In the genomic region with DNA sequence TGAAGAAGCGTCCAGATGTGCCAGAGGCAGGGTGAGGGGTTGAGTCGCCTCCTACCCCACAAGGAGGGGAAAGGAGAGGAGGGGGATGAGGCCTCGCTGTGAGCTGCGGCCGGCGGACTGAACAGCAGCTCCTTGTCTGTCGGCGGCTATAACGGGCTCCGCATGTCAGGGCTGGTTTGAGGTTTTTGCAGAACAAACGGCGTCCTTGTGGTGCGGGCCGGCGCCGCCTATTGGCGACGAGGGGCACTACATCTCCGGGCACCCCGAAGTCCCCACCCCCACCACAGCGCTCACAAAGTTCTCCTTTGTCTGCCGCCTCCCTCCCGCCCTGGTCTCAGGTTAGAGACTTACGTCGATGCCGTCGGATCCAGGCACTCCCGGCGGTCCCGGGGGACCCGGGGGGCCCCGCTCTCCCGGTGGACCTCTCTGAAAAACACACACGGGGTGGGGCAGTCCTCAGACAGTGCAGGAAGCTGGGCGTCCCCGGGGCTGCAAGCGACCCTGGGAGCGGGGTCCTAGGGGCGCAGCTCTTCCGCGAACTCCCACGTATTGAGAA, we compare ENCODE assay signal across 8 cellular contexts. TPM values are rescaled to one million over a fixed set of nuclear protein-coding genes. Genes with fewer than 3 reads are reported as not detected.
DNase-seq lines count a peak whose midpoint lies in the region; ATAC-seq, FAIRE-seq and TF ChIP-seq lines count a peak whose summit lies in the region.

No MANE protein-coding gene starts in this region.

- H3K27me3 ChIP-seq in bronchial epithelial cell (ENCODE audit: control insufficient read depth, insufficient read depth, low read length): peaks cover 22% of the 10 kb centered on the region

- H3K4me3 Mint-ChIP-seq in activated B cell treated with CpG ODN at 0.5 μM for 24 hours (peak overlapping the region; percentile 85), immature natural killer cell (peak overlapping the region; percentile 79 to 94 (median 90))

- H3K9me3 ChIP-seq in HEK293 (ENCODE audit: control insufficient read depth, insufficient read depth, low read depth, low read length): no peaks in the 10 kb centered on the region

- DNase-seq in DMS53 (lab: John Stamatoyannopoulos, UW) (peak; percentile 93), NCI-H2107 (lab: John Stamatoyannopoulos, UW) (peak; percentile 47), activated B cell treated with CpG ODN at 0.5 μM for 24 hours (peak; percentile 84), bronchial epithelial cell (ENCODE audit: low read depth) (peak; percentile 71), immature natural killer cell (peak; percentile 72 to 83 (median 82))

- H3K36me3 ChIP-seq in HEK293 (ENCODE audit: control insufficient read depth in 2 of 2, insufficient read depth in 1 of 2, low read length in 2 of 2) (no peaks in the 10 kb centered on the region), bronchial epithelial cell (ENCODE audit: control insufficient read depth, insufficient read depth, low read length) (no peaks in the 10 kb centered on the region)

- POLR2A ChIA-PET in HEK293 (lab: Yijun Ruan, JAX): interaction anchor here (0.6 to 0.9 kb wide), 2 partner anchors 53 to 153 kb away, joined by 3 to 4 read pairs; no protein-coding TSS in a partner anchor
- POLR2A ChIA-PET in activated B cell treated with CpG ODN at 0.5 μM for 24 hours (lab: Charles Lee): interaction anchor here (0.7 to 5.9 kb wide), 23 partner anchors 10 to 171 kb away, joined by 3 to 51 read pairs (median 5); a partner anchor contains a TSS

- H3K27ac ChIP-seq in HEK293 (ENCODE audit: extremely low read depth, low read depth, low read length) (no peak overlapping the region), skin epidermis (peak overlapping the region in 10 of 21 experiments; percentile 16 to 64 (median 39))

- peaks cover 7% of the 10 kb centered on the region for H3K27me3 Mint-ChIP-seq in activated B cell treated with CpG ODN at 0.5 μM for 24 hours
- peaks cover 7 to 22% (median 14%) of the 10 kb centered on the region in 3 donors for H3K27me3 Mint-ChIP-seq in immature natural killer cell (ENCODE audit: low read depth in 3 of 3)

- H3K4me1 ChIP-seq in HEK293 (ENCODE audit: control insufficient read depth, insufficient read depth, low read length): no peaks in the 10 kb centered on the region; the same call in 1 of the 2 replicates

- no peak for FAIRE-seq in bronchial epithelial cell (lab: Jason Lieb, UNC)

- peaks cover 53% of the 10 kb centered on the region for H3K4me1 Mint-ChIP-seq in activated B cell treated with CpG ODN at 0.5 μM for 24 hours
- peaks cover 18% of the 10 kb centered on the region in 2 donors for H3K4me1 Mint-ChIP-seq in immature natural killer cell

- ATAC-seq in activated B cell treated with CpG ODN at 0.5 μM for 24 hours (ENCODE audit: low read depth) (peak; percentile 61), GM19324 (IDR thresholded peaks at IDR 0.05; ENCODE audit: low FRiP score, unreplicated experiment) (no peak)

- H3K27ac Mint-ChIP-seq in activated B cell treated with CpG ODN at 0.5 μM for 24 hours: peak overlapping the region; percentile 51
- peak overlapping the region in 2 of 6 donors; percentile 22 to 57 for H3K27ac Mint-ChIP-seq in immature natural killer cell

- H3K9me3 Mint-ChIP-seq in activated B cell treated with CpG ODN at 0.5 μM for 24 hours (no peaks in the 10 kb centered on the region), immature natural killer cell (no peaks in the 10 kb centered on the region)

- no peak overlapping the region for H3K4me3 ChIP-seq in HEK293 (ENCODE audit: low read depth, low read length)
- peak overlapping the region; percentile 17 for H3K4me3 ChIP-seq in bronchial epithelial cell (ENCODE audit: low read depth, low read length)
- peak overlapping the region; percentile 24 to 45 (median 37) for H3K4me3 ChIP-seq in skin epidermis

- peak; percentile 58; the same call in 1 of the 2 replicates for TF ChIP-seq CTCF in HEK293 (tag by site-specific recombination; IDR thresholded peaks at IDR 0.05)
- TF ChIP-seq CTCF in activated B cell treated with CpG ODN at 0.5 μM for 24 hours (IDR thresholded peaks at IDR 0.05): no peak
- peak; percentile 97 for TF ChIP-seq CTCF in bronchial epithelial cell (IDR thresholded peaks at IDR 0.05; ENCODE audit: insufficient read depth, low read length, severe bottlenecking)

- CTCF ChIA-PET in HEK293 (lab: Yijun Ruan, JAX) (interaction anchor here (0.5 to 3.6 kb wide), 20 partner anchors 9 to 388 kb away, joined by 3 to 21 read pairs (median 4); no protein-coding TSS in a partner anchor), activated B cell treated with CpG ODN at 0.5 μM for 24 hours (lab: Charles Lee) (interaction anchor here (0.7 to 5.7 kb wide), 25 partner anchors 9 to 171 kb away, joined by 3 to 67 read pairs (median 5); no protein-coding TSS in a partner anchor)

- H3K36me3 Mint-ChIP-seq in activated B cell treated with CpG ODN at 0.5 μM for 24 hours (ENCODE audit: low read depth): no peaks in the 10 kb centered on the region
- no peaks in the 10 kb centered on the region for H3K36me3 Mint-ChIP-seq in immature natural killer cell

- intact Hi-C loops in activated B cell treated with CpG ODN at 0.5 μM for 24 hours (cut with micrococcal nuclease): loop anchor here (1.0 to 10.0 kb wide), 8 partner anchors 23 to 379 kb away; a partner anchor contains a TSS

TF ChIP-seq in HEK293, 187 proteins besides CTCF, POLR2A, EP300 and RAD21 (continues in another document):
- TF ChIP-seq, protein P1, sequence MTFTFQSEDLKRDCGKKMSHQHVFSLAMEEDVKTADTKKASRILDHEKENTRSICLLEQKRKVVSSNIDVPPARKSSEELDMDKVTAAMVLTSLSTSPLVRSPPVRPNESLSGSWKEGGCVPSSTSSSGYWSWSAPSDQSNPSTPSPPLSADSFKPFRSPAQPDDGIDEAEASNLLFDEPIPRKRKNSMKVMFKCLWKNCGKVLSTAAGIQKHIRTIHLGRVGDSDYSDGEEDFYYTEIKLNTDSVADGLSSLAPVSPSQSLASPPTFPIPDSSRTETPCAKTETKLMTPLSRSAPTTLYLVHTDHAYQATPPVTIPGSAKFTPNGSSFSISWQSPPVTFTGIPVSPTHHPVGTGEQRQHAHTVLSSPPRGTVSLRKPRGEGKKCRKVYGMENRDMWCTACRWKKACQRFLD (tag by site-specific recombination; IDR thresholded peaks at IDR 0.05): no peak
- TF ChIP-seq ZBTB17 (tag by site-specific recombination; IDR thresholded peaks at IDR 0.05) (peak; percentile 36; the same call in 1 of the 2 replicates), KLF9 (tag by site-specific recombination; IDR thresholded peaks at IDR 0.05; ENCODE audit: low read depth) (no peak), GLI4 (tag by site-specific recombination; IDR thresholded peaks at IDR 0.05) (no peak), ZNF2 (tag by site-specific recombination; IDR thresholded peaks at IDR 0.05) (peak; percentile 36; the same call in 1 of the 2 replicates), ZNF274 (IDR thresholded peaks at IDR 0.05; ENCODE audit: low read length) (no peak), ZNF274 (tag by site-specific recombination; IDR thresholded peaks at IDR 0.05; ENCODE audit: borderline replicate concordance) (no peak), ZNF184 (tag by site-specific recombination; IDR thresholded peaks at IDR 0.05) (no peak), KLF8 (tag by site-specific recombination; IDR thresholded peaks at IDR 0.05) (0 out of 2 replicates have a peak, but pooled peaks have one; percentile 31), REPIN1 (tag by site-specific recombination; IDR thresholded peaks at IDR 0.05; ENCODE audit: low read depth) (no peak)
- TF ChIP-seq, protein P2, sequence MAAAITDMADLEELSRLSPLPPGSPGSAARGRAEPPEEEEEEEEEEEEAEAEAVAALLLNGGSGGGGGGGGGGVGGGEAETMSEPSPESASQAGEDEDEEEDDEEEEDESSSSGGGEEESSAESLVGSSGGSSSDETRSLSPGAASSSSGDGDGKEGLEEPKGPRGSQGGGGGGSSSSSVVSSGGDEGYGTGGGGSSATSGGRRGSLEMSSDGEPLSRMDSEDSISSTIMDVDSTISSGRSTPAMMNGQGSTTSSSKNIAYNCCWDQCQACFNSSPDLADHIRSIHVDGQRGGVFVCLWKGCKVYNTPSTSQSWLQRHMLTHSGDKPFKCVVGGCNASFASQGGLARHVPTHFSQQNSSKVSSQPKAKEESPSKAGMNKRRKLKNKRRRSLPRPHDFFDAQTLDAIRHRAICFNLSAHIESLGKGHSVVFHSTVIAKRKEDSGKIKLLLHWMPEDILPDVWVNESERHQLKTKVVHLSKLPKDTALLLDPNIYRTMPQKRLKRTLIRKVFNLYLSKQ (tag by site-specific recombination; IDR thresholded peaks at IDR 0.05; ENCODE audit: borderline replicate concordance): no peak
- TF ChIP-seq, protein P3, sequence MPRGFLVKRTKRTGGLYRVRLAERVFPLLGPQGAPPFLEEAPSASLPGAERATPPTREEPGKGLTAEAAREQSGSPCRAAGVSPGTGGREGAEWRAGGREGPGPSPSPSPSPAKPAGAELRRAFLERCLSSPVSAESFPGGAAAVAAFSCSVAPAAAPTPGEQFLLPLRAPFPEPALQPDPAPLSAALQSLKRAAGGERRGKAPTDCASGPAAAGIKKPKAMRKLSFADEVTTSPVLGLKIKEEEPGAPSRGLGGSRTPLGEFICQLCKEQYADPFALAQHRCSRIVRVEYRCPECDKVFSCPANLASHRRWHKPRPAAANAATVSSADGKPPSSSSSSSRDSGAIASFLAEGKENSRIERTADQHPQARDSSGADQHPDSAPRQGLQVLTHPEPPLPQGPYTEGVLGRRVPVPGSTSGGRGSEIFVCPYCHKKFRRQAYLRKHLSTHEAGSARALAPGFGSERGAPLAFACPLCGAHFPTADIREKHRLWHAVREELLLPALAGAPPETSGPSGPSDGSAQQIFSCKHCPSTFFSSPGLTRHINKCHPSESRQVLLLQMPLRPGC (tag by site-specific recombination; IDR thresholded peaks at IDR 0.05): no peak

RNA-seq across cellular contexts. Expression of a gene that starts 1.8 kb away (rescaled TPM):
- total RNA-seq in activated B cell treated with CpG ODN at 0.5 μM for 24 hours: 5.5 and 5.7 TPM in 2 replicates
- under 0.01 and 0.13 TPM in 2 replicates for total RNA-seq in bronchial epithelial cell
- 1 to 10 TPM in 2 of 3 donors, not detected in 1; 1.8 to 2.2 TPM for polyA plus RNA-seq in immature natural killer cell

RNA-seq across cellular contexts. Expression of a gene that starts 57.3 kb away (rescaled TPM):
- total RNA-seq in activated B cell treated with CpG ODN at 0.5 μM for 24 hours (17.6 and 18.6 TPM in 2 replicates), bronchial epithelial cell (42.8 and 68.4 TPM in 2 replicates)
- 10 to 100 TPM; 34.3 to 47.6 (median 41.0) TPM for polyA plus RNA-seq in immature natural killer cell

RNA-seq across cellular contexts. Expression of a gene that starts 58.2 kb away (rescaled TPM):
- total RNA-seq in activated B cell treated with CpG ODN at 0.5 μM for 24 hours: 202 and 220 TPM in 2 replicates
- total RNA-seq in bronchial epithelial cell: 4.2 and 10.8 TPM in 2 replicates
- 100 to 1,000 TPM; 166 to 280 (median 170) TPM for polyA plus RNA-seq in immature natural killer cell

Comparison
In these comparisons a context has a peak if more than half of its experiments do, and no peak if none do; other contexts are left out.
1. RNA of a gene that starts 58.2 kb away (total RNA-seq): 202 to 220 TPM in activated B cell treated with CpG ODN at 0.5 μM for 24 hours; 4.2 to 10.8 TPM in bronchial epithelial cell; every median in the first group is over 10 times any median in the second.
2. Peak in every context shown above with its lines, with median percentiles within 50 percentile points of each other: DNase-seq.